ENCODE assay signal across 26 cellular contexts in the genomic region with DNA sequence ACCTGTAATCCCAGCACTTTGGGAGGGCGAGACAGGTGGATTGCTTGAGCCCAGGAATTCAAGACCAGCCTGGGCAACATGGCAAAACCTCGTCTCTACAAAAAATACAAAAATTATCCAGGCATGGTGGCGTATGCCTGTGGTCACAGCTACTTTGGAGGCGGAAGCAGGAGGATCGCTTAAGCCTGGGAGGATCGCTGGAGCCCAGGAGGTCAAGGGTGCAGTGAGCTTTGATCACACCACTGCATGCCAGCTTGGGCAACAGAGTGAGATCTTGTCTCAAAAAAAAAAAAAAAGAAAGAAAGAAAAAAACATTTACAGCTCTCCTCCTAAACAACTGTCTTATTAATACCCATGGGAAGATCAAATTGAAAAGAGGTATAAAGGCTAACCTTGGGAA. TPM values are rescaled to one million over a fixed set of nuclear protein-coding genes. Genes with fewer than 3 reads are reported as not detected.
DNase-seq lines count a peak whose midpoint lies in the region; ATAC-seq, FAIRE-seq and TF ChIP-seq lines count a peak whose summit lies in the region.
"Had no signal": no experiment of that assay in that cellular context is flagged by ENCODE, and none has a peak within 500 bp of the region (broad histone marks: within the 10 kb centered on the region; RNA-seq: fewer than 3 reads in every experiment).

No MANE protein-coding gene starts in this region.

- no peak for DNase-seq in K562 (ENCODE audit: extremely low read depth in 1 of 4, low spot score in 3 of 4)
- peak; percentile 3 for DNase-seq in kidney
- no peak for DNase-seq in MV-4-11 (lab: John Stamatoyannopoulos, UW)
- DNase-seq in H7: no peak
- DNase-seq: AML-193; CD4-positive, alpha-beta T cell; GOT3; Kasumi-1; NCI-H1105; NCI-H1436 treated with DMSO at 0.1 percent for 48 hours; NCI-H187 treated with DMSO at 0.1 percent for 48 hours; NCI-H2171 treated with DMSO at 0.1 percent for 48 hours; NCI-H446; NCI-H524 treated with DMSO at 0.1 percent for 48 hours; NCI-H774; SJCRH30 had no signal

- TF ChIP-seq CTCF in K562 (IDR thresholded peaks at IDR 0.05 in 2 of 3, conservative IDR thresholded peaks at IDR 0.05 in 1 of 3; ENCODE audit: insufficient read depth in 2 of 3, low read depth in 1 of 3, low read length in 3 of 3): no peak
- TF ChIP-seq CTCF in kidney (IDR thresholded peaks at IDR 0.05; ENCODE audit: borderline replicate concordance, extremely low read depth, insufficient read depth): no peak
- TF ChIP-seq CTCF in nephron (IDR thresholded peaks at IDR 0.05; ENCODE audit: unreplicated experiment in 3 of 3): no peak

- H3K4me2 ChIP-seq in K562 (ENCODE audit: insufficient read depth, low read length): no peak overlapping the region
- H3K4me2 ChIP-seq: A549; BLaER1 treated with 17β-estradiol and CSF1 and Interleukin-3, amounts not matched to agents 10 nM and 100 nM had no signal

- no peaks in the 10 kb centered on the region for H3K36me3 Mint-ChIP-seq in nephron (ENCODE audit: low read depth)

- in situ Hi-C loops in K562 (cut with MboI): no loop called here

- no peaks in the 10 kb centered on the region for H3K9me3 ChIP-seq in K562 (replicated peaks; ENCODE audit: control insufficient read depth, insufficient read depth, low read depth, low read length)
- no peaks in the 10 kb centered on the region for H3K9me3 ChIP-seq in kidney (ENCODE audit: control insufficient read depth in 1 of 2, low read length in 2 of 2)
- no peaks in the 10 kb centered on the region for H3K9me3 ChIP-seq in subcutaneous abdominal adipose tissue (ENCODE audit: control insufficient read depth in 5 of 5, low read length in 5 of 5)
- H3K9me3 ChIP-seq: A549; BLaER1 treated with 17β-estradiol and CSF1 and Interleukin-3, amounts not matched to agents 10 nM and 100 nM; SJCRH30 had no signal

- no peaks in the 10 kb centered on the region for H4K20me1 ChIP-seq in K562 (replicated peaks; ENCODE audit: control insufficient read depth, insufficient read depth, low read length)
- H4K20me1 ChIP-seq: BLaER1 treated with 17β-estradiol and CSF1 and Interleukin-3, amounts not matched to agents 10 nM and 100 nM had no signal

- no peak for TF ChIP-seq EP300 in K562 (IDR thresholded peaks at IDR 0.05; ENCODE audit: low read length)

- H3K27me3 Mint-ChIP-seq in nephron (ENCODE audit: low read depth): peaks cover 4% of the 10 kb centered on the region
- H3K27me3 Mint-ChIP-seq: CD4-positive, alpha-beta T cell had no signal

- no peak overlapping the region for H3K4me3 Mint-ChIP-seq in nephron
- H3K4me3 Mint-ChIP-seq: CD4-positive, alpha-beta T cell had no signal

- ATAC-seq in K562 (no peak), HG03039 (IDR thresholded peaks at IDR 0.05; ENCODE audit: unreplicated experiment) (no peak)
- ATAC-seq: A549, SK-N-SH treated with all-trans-retinoic acid at 6 μM for 48 hours had no signal

- intact Hi-C loops in K562 (cut with micrococcal nuclease): no loop called here
- intact Hi-C loops in kidney (cut with DNase I): no loop called here

- H2AFZ ChIP-seq in K562 (ENCODE audit: low read depth, low read length): no peak overlapping the region

- FAIRE-seq in K562 (lab: Jason Lieb, UNC): no peak
- FAIRE-seq in kidney (lab: Jason Lieb, UNC): no peak
- FAIRE-seq: A549, D721Med, RCC 7860 had no signal

- H3K4me1 ChIP-seq in K562 (replicated peaks in 1 of 2; ENCODE audit: control insufficient read depth in 2 of 2, insufficient read depth in 2 of 2, low read length in 2 of 2): peaks cover 10 to 26% of the 10 kb centered on the region in 2 experiments
- peaks cover 0 to under 1% of the 10 kb centered on the region in 2 donors for H3K4me1 ChIP-seq in kidney (ENCODE audit: control insufficient read depth in 1 of 2, insufficient read depth in 1 of 2, low read depth in 1 of 2, low read length in 2 of 2)
- peaks cover 4 to 39% (median 17%) of the 10 kb centered on the region in 5 donors for H3K4me1 ChIP-seq in subcutaneous abdominal adipose tissue (ENCODE audit: control insufficient read depth in 5 of 5, insufficient read depth in 5 of 5, low read length in 5 of 5)

- no peaks in the 10 kb centered on the region for H3K36me3 ChIP-seq in K562 (ENCODE audit: control insufficient read depth, insufficient read depth, low read length)
- no peaks in the 10 kb centered on the region for H3K36me3 ChIP-seq in kidney (ENCODE audit: control insufficient read depth in 1 of 2, insufficient read depth in 2 of 2, low read length in 2 of 2)
- H3K36me3 ChIP-seq in subcutaneous abdominal adipose tissue (ENCODE audit: control insufficient read depth in 5 of 5, insufficient read depth in 5 of 5, low read length in 5 of 5): no peaks in the 10 kb centered on the region
- H3K36me3 ChIP-seq in H7 (replicated peaks; ENCODE audit: control insufficient read depth, insufficient read depth, low read length): no peaks in the 10 kb centered on the region
- H3K36me3 ChIP-seq: BLaER1 treated with 17β-estradiol and CSF1 and Interleukin-3, amounts not matched to agents 10 nM and 100 nM; SJCRH30 had no signal

- H3K79me2 ChIP-seq in K562 (ENCODE audit: control insufficient read depth, insufficient read depth, low read length): no peaks in the 10 kb centered on the region

- no TSS peak for BruUV-seq in K562 (replicated peaks; lab: Mats Ljungman, UMichigan)

- CTCF ChIA-PET in K562 (lab: Yijun Ruan, JAX; ENCODE audit: low intra/inter-chr PET ratio): no interaction called here

- H3K27ac ChIP-seq in K562 (ENCODE audit: extremely low read depth, low read depth, low read length) (no peak overlapping the region), kidney (ENCODE audit: low read depth in 2 of 2, low read length in 2 of 2) (no peak overlapping the region), subcutaneous abdominal adipose tissue (ENCODE audit: low read depth, low read length) (peak overlapping the region; percentile 81)
- H3K27ac ChIP-seq: A549; BLaER1 treated with 17β-estradiol and CSF1 and Interleukin-3, amounts not matched to agents 10 nM and 100 nM; SJCRH30 had no signal

- POLR2A ChIA-PET in K562 (lab: Yijun Ruan, JAX): interaction anchor here (0.9 to 2.9 kb wide), 5 partner anchors 9 to 39 kb away, joined by 3 to 11 read pairs (median 4); partner anchors contain the start of genes HSP90AB1 and MYMX

- H3K4me3 ChIP-seq in K562: no peak overlapping the region
- H3K4me3 ChIP-seq in kidney (ENCODE audit: low read length in 2 of 2): no peak overlapping the region
- no peak overlapping the region for H3K4me3 ChIP-seq in subcutaneous abdominal adipose tissue (ENCODE audit: low read depth in 1 of 5, low read length in 5 of 5)
- no peak overlapping the region for H3K4me3 ChIP-seq in H7 (ENCODE audit: insufficient read depth, low read depth, low read length)
- H3K4me3 ChIP-seq: A549; BLaER1 treated with 17β-estradiol and CSF1 and Interleukin-3, amounts not matched to agents 10 nM and 100 nM; SJCRH30 had no signal

- no peak for TF ChIP-seq RAD21 in K562 (CRISPR knock-in tag; conservative IDR thresholded peaks at IDR 0.05 in 1 of 2, IDR thresholded peaks at IDR 0.05 in 1 of 2)

- H3K4me1 Mint-ChIP-seq in nephron: peaks cover 25% of the 10 kb centered on the region

- H3K27ac Mint-ChIP-seq in nephron: peak overlapping the region; percentile 2 to 31 (median 26)
- H3K27ac Mint-ChIP-seq: CD4-positive, alpha-beta T cell had no signal

- no peaks in the 10 kb centered on the region for H3K9me1 ChIP-seq in K562 (ENCODE audit: control insufficient read depth, insufficient read depth, low read length)

- no peak overlapping the region for H3K9ac ChIP-seq in K562 (ENCODE audit: insufficient read depth in 1 of 2, low read depth in 2 of 2, low read length in 2 of 2)
- H3K9ac ChIP-seq in kidney (ENCODE audit: low read length in 2 of 2): no peak overlapping the region
- H3K9ac ChIP-seq in subcutaneous abdominal adipose tissue (ENCODE audit: low read length in 5 of 5): peak overlapping the region in 3 of 5 donors; percentile 22 to 60 (median 54)
- H3K9ac ChIP-seq: BLaER1 treated with 17β-estradiol and CSF1 and Interleukin-3, amounts not matched to agents 10 nM and 100 nM had no signal

- WGBS in K562 (ENCODE audit: insufficient coverage, low coverage, missing lambda C conversion rate): 75% methylated on average over 6 of the region's 6 CpGs

- no peak for TF ChIP-seq POLR2A in K562 (conservative IDR thresholded peaks at IDR 0.05)

- H3K27me3 ChIP-seq in K562 (ENCODE audit: control insufficient read depth in 2 of 2, insufficient read depth in 2 of 2, low read length in 2 of 2) (no peaks in the 10 kb centered on the region), subcutaneous abdominal adipose tissue (ENCODE audit: control insufficient read depth in 5 of 5, insufficient read depth in 4 of 5, low read length in 5 of 5) (no peaks in the 10 kb centered on the region), H7 (ENCODE audit: control insufficient read depth, insufficient read depth, low read length) (no peaks in the 10 kb centered on the region)
- H3K27me3 ChIP-seq: BLaER1 treated with 17β-estradiol and CSF1 and Interleukin-3, amounts not matched to agents 10 nM and 100 nM; SJCRH30 had no signal

- H3K9me3 Mint-ChIP-seq in nephron: no peaks in the 10 kb centered on the region
- H3K9me3 Mint-ChIP-seq: CD4-positive, alpha-beta T cell had no signal

RNA-seq across cellular contexts. Expression of gene MYMX, which starts 8.8 kb away (rescaled TPM):
- total RNA-seq in K562 (2011; cell fraction: chromatin; rRNA removed; ENCODE audit: low replicate concordance): not detected in 2 replicates
- not detected in 2 replicates for total RNA-seq in K562 (2011; cell fraction: nucleolus; rRNA removed)
- not detected in 2 replicates for total RNA-seq in K562 (2011; cell fraction: nucleoplasm; rRNA removed)
- total RNA-seq in K562 (2014; rRNA removed): not detected in 2 replicates
- total RNA-seq in K562 (2014; rRNA removed; fragmentation: Illumina TruSeq; extraction: Trizol): not detected in 2 replicates
- total RNA-seq in K562 (2015; rRNA removed; fragmentation: Illumina TruSeq; extraction: Trizol): not detected in 2 replicates
- total RNA-seq in K562 (2021): not detected in 2 replicates
- 0.12 TPM in 1 of 2 replicates, not detected in the other for polyA plus RNA-seq in K562 (2011; rRNA removed)
- polyA plus RNA-seq in K562 (2011; cell fraction: cytosol; rRNA removed): 0.12 TPM in 1 of 2 replicates, not detected in the other
- 0.20 TPM in 1 of 2 replicates, not detected in the other for polyA plus RNA-seq in K562 (2011; cell fraction: nucleus; rRNA removed)
- polyA plus RNA-seq in K562 (2012): 0.17 and 0.23 TPM in 2 replicates
- polyA plus RNA-seq in K562 (2014; fragmentation: Illumina TruSeq; extraction: Trizol): not detected in 2 replicates
- polyA plus RNA-seq in K562 (2014; fragmentation: Nextera tagmentation; extraction: Ambion mirVana): not detected
- 0.12 TPM in 1 of 2 replicates, not detected in the other for polyA plus RNA-seq in K562 (2014; rRNA removed)
- polyA minus RNA-seq in K562 (2011; rRNA and poly(A)+ RNA removed): not detected in 2 replicates
- not detected in 2 replicates for polyA minus RNA-seq in K562 (2011; cell fraction: cytosol; rRNA and poly(A)+ RNA removed)
- 0.56 TPM in 1 of 2 replicates, not detected in the other for polyA minus RNA-seq in K562 (2011; cell fraction: nucleus; rRNA and poly(A)+ RNA removed)
- total RNA-seq in kidney: 1.1 TPM
- 2.2 TPM for polyA plus RNA-seq in kidney (ENCODE audit: insufficient read depth, low read depth, low replicate concordance)
- 5.2 and 6.0 TPM in 2 replicates for total RNA-seq in H7 (2014; rRNA removed; shearing (Covaris generic))
- total RNA-seq: CD4-positive, alpha-beta T cell; HT-29; M059J had no signal
- polyA plus RNA-seq: A549 had no signal

RNA-seq across cellular contexts. Expression of gene SLC29A1, which starts 15.4 kb away (rescaled TPM):
- total RNA-seq in K562 (2011; cell fraction: chromatin; rRNA removed; ENCODE audit: low replicate concordance): 171 and 379 TPM in 2 replicates
- total RNA-seq in K562 (2011; cell fraction: nucleolus; rRNA removed): 331 and 348 TPM in 2 replicates
- 305 and 360 TPM in 2 replicates for total RNA-seq in K562 (2011; cell fraction: nucleoplasm; rRNA removed)
- total RNA-seq in K562 (2014; rRNA removed) (57.7 and 89.5 TPM in 2 replicates), K562 (2014; rRNA removed; fragmentation: Illumina TruSeq; extraction: Trizol) (32.8 and 35.3 TPM in 2 replicates), K562 (2015; rRNA removed; fragmentation: Illumina TruSeq; extraction: Trizol) (43.2 and 44.3 TPM in 2 replicates), K562 (2021) (103 and 107 TPM in 2 replicates), kidney (74.6 TPM)
- polyA plus RNA-seq in K562 (2011; rRNA removed) (148 and 204 TPM in 2 replicates), K562 (2014; fragmentation: Illumina TruSeq; extraction: Trizol) (136 and 170 TPM in 2 replicates), K562 (2014; fragmentation: Nextera tagmentation; extraction: Ambion mirVana) (10 to 100 TPM; 18.9 to 42.0 TPM), K562 (2014; rRNA removed) (140 and 147 TPM in 2 replicates), kidney (ENCODE audit: insufficient read depth, low read depth, low replicate concordance) (50.1 TPM)
- polyA plus RNA-seq in K562 (2011; cell fraction: cytosol; rRNA removed): 291 and 372 TPM in 2 replicates
- polyA plus RNA-seq in K562 (2011; cell fraction: nucleus; rRNA removed): 496 and 544 TPM in 2 replicates
- 90.3 and 112 TPM in 2 replicates for polyA plus RNA-seq in K562 (2012)
- 119 and 153 TPM in 2 replicates for polyA minus RNA-seq in K562 (2011; rRNA and poly(A)+ RNA removed)
- 67.5 and 84.3 TPM in 2 replicates for polyA minus RNA-seq in K562 (2011; cell fraction: cytosol; rRNA and poly(A)+ RNA removed)
- polyA minus RNA-seq in K562 (2011; cell fraction: nucleus; rRNA and poly(A)+ RNA removed): 71.0 and 95.0 TPM in 2 replicates
- 68.6 and 71.9 TPM in 2 replicates for total RNA-seq in H7 (2014; rRNA removed; shearing (Covaris generic))

RNA-seq across cellular contexts. Expression of gene HSP90AB1, which starts 38.9 kb away (rescaled TPM):
- 266 and 322 TPM in 2 replicates for total RNA-seq in K562 (2011; cell fraction: chromatin; rRNA removed; ENCODE audit: low replicate concordance)
- 268 and 275 TPM in 2 replicates for total RNA-seq in K562 (2011; cell fraction: nucleolus; rRNA removed)
- total RNA-seq in K562 (2011; cell fraction: nucleoplasm; rRNA removed): 328 and 337 TPM in 2 replicates
- total RNA-seq in K562 (2014; rRNA removed) (2,052 and 2,390 TPM in 2 replicates), K562 (2014; rRNA removed; fragmentation: Illumina TruSeq; extraction: Trizol) (2,633 and 2,824 TPM in 2 replicates), K562 (2015; rRNA removed; fragmentation: Illumina TruSeq; extraction: Trizol) (2,220 and 2,262 TPM in 2 replicates), K562 (2021) (2,162 and 2,174 TPM in 2 replicates), kidney (551 TPM)
- polyA plus RNA-seq in K562 (2011; rRNA removed) (2,356 and 2,496 TPM in 2 replicates), K562 (2014; fragmentation: Illumina TruSeq; extraction: Trizol) (3,149 and 3,358 TPM in 2 replicates), K562 (2014; fragmentation: Nextera tagmentation; extraction: Ambion mirVana) (1,000 to 10,000 TPM; 1,975 to 2,865 TPM), K562 (2014; rRNA removed) (1,691 and 1,780 TPM in 2 replicates), kidney (ENCODE audit: insufficient read depth, low read depth, low replicate concordance) (499 TPM)
- polyA plus RNA-seq in K562 (2011; cell fraction: cytosol; rRNA removed): 1,126 and 1,804 TPM in 2 replicates
- polyA plus RNA-seq in K562 (2011; cell fraction: nucleus; rRNA removed): 568 and 703 TPM in 2 replicates
- 1,146 and 2,065 TPM in 2 replicates for polyA plus RNA-seq in K562 (2012)
- 2,497 and 2,549 TPM in 2 replicates for polyA minus RNA-seq in K562 (2011; rRNA and poly(A)+ RNA removed)
- polyA minus RNA-seq in K562 (2011; cell fraction: cytosol; rRNA and poly(A)+ RNA removed): 1,081 and 1,374 TPM in 2 replicates
- polyA minus RNA-seq in K562 (2011; cell fraction: nucleus; rRNA and poly(A)+ RNA removed): 111 and 287 TPM in 2 replicates
- 1,821 and 1,973 TPM in 2 replicates for total RNA-seq in H7 (2014; rRNA removed; shearing (Covaris generic))

RNA-seq across cellular contexts. Expression of gene CAPN11, which starts 49.3 kb away (rescaled TPM):
- 2.2 and 4.6 TPM in 2 replicates for total RNA-seq in K562 (2011; cell fraction: chromatin; rRNA removed; ENCODE audit: low replicate concordance)
- 1.8 and 2.5 TPM in 2 replicates for total RNA-seq in K562 (2011; cell fraction: nucleolus; rRNA removed)
- total RNA-seq in K562 (2011; cell fraction: nucleoplasm; rRNA removed): 1.6 and 1.9 TPM in 2 replicates
- total RNA-seq in K562 (2014; rRNA removed) (0.20 and 0.41 TPM in 2 replicates), K562 (2014; rRNA removed; fragmentation: Illumina TruSeq; extraction: Trizol) (0.13 and 0.18 TPM in 2 replicates), K562 (2015; rRNA removed; fragmentation: Illumina TruSeq; extraction: Trizol) (0.07 and 0.11 TPM in 2 replicates), K562 (2021) (0.07 and 0.18 TPM in 2 replicates), kidney (2.3 TPM)
- polyA plus RNA-seq in K562 (2011; rRNA removed) (0.30 and 0.46 TPM in 2 replicates), K562 (2014; fragmentation: Illumina TruSeq; extraction: Trizol) (0.15 and 0.19 TPM in 2 replicates), K562 (2014; fragmentation: Nextera tagmentation; extraction: Ambion mirVana) (under 1 TPM in 1 of 2 experiments, not detected in 1; 0.03 TPM), K562 (2014; rRNA removed) (0.04 and 0.61 TPM in 2 replicates), kidney (ENCODE audit: insufficient read depth, low read depth, low replicate concordance) (0.39 TPM)
- 0.15 and 0.57 TPM in 2 replicates for polyA plus RNA-seq in K562 (2011; cell fraction: cytosol; rRNA removed)
- polyA plus RNA-seq in K562 (2011; cell fraction: nucleus; rRNA removed): 3.4 and 5.7 TPM in 2 replicates
- polyA plus RNA-seq in K562 (2012): 0.35 and 1.5 TPM in 2 replicates
- polyA minus RNA-seq in K562 (2011; rRNA and poly(A)+ RNA removed): 0.24 and 0.25 TPM in 2 replicates
- 0.48 TPM in 1 of 2 replicates, not detected in the other for polyA minus RNA-seq in K562 (2011; cell fraction: cytosol; rRNA and poly(A)+ RNA removed)
- polyA minus RNA-seq in K562 (2011; cell fraction: nucleus; rRNA and poly(A)+ RNA removed): 0.67 and 0.81 TPM in 2 replicates
- 1.0 and 2.0 TPM in 2 replicates for total RNA-seq in H7 (2014; rRNA removed; shearing (Covaris generic))
- total RNA-seq: HT-29, M059J had no signal

RNA-seq across cellular contexts. Expression of gene SLC35B2, which starts 49.4 kb away (rescaled TPM):
- total RNA-seq in K562 (2011; cell fraction: chromatin; rRNA removed; ENCODE audit: low replicate concordance): 26.7 and 95.0 TPM in 2 replicates
- total RNA-seq in K562 (2011; cell fraction: nucleolus; rRNA removed): 138 and 143 TPM in 2 replicates
- total RNA-seq in K562 (2011; cell fraction: nucleoplasm; rRNA removed): 89.1 and 89.6 TPM in 2 replicates
- total RNA-seq in K562 (2014; rRNA removed): 43.6 and 59.3 TPM in 2 replicates
- total RNA-seq in K562 (2014; rRNA removed; fragmentation: Illumina TruSeq; extraction: Trizol): 31.1 and 38.8 TPM in 2 replicates
- 46.0 and 47.1 TPM in 2 replicates for total RNA-seq in K562 (2015; rRNA removed; fragmentation: Illumina TruSeq; extraction: Trizol)
- total RNA-seq in K562 (2021): 53.1 and 54.3 TPM in 2 replicates
- polyA plus RNA-seq in K562 (2011; rRNA removed): 50.8 and 53.9 TPM in 2 replicates
- polyA plus RNA-seq in K562 (2011; cell fraction: cytosol; rRNA removed): 78.9 and 125 TPM in 2 replicates
- 67.9 and 76.7 TPM in 2 replicates for polyA plus RNA-seq in K562 (2011; cell fraction: nucleus; rRNA removed)
- polyA plus RNA-seq in K562 (2012): 57.9 and 70.2 TPM in 2 replicates
- polyA plus RNA-seq in K562 (2014; fragmentation: Illumina TruSeq; extraction: Trizol): 57.6 and 58.9 TPM in 2 replicates
- 10 to 100 TPM; 14.5 to 19.2 TPM for polyA plus RNA-seq in K562 (2014; fragmentation: Nextera tagmentation; extraction: Ambion mirVana)
- polyA plus RNA-seq in K562 (2014; rRNA removed): 59.1 and 61.8 TPM in 2 replicates
- 23.7 and 34.2 TPM in 2 replicates for polyA minus RNA-seq in K562 (2011; rRNA and poly(A)+ RNA removed)
- polyA minus RNA-seq in K562 (2011; cell fraction: cytosol; rRNA and poly(A)+ RNA removed): 21.6 and 21.9 TPM in 2 replicates
- polyA minus RNA-seq in K562 (2011; cell fraction: nucleus; rRNA and poly(A)+ RNA removed): 19.0 and 20.8 TPM in 2 replicates
- total RNA-seq in kidney: 45.1 TPM
- polyA plus RNA-seq in kidney (ENCODE audit: insufficient read depth, low read depth, low replicate concordance): 49.5 TPM
- total RNA-seq in H7 (2014; rRNA removed; shearing (Covaris generic)): 27.2 and 28.7 TPM in 2 replicates

Comparison
In these comparisons a context has a peak if more than half of its experiments do, and no peak if none do; other contexts are left out.
1. H3K9ac ChIP-seq: peak in subcutaneous abdominal adipose tissue (3 of 5); none in K562 (0 of 2) and kidney (0 of 2).